26 cellular contexts compared by ENCODE assay signal in the genomic region with DNA sequence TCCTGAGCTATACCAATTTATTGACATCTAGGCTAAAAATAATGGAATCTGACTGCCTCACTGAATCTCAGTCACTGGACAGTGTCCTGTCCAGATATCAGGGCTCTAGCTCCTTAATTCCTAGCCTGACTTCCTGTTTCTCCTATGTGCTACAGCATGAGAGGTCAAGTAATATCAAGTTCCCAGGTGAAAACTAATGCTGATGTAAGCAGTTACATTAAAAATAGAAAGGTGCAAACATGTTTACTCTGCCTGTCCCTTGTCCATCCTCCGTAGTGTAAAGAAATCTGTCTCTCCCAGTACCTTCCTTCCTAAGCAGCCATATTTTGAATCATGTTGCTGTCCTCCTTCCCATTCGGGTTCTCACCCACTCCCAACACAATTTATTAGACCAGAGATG.
DNase-seq lines count a peak whose midpoint lies in the region; ATAC-seq, FAIRE-seq and TF ChIP-seq lines count a peak whose summit lies in the region.
"Had no signal": no experiment of that assay in that cellular context is flagged by ENCODE, and none has a peak within 500 bp of the region (broad histone marks: within the 10 kb centered on the region; RNA-seq: fewer than 3 reads in every experiment).

No MANE protein-coding gene starts in this region.

- no peak overlapping the region for H3K56ac ChIP-seq in IMR-90 (ENCODE audit: extremely low read depth, insufficient read depth, low read length)

- H3K9me3 ChIP-seq in A549 (no peaks in the 10 kb centered on the region), IMR-90 (ENCODE audit: control insufficient read depth, insufficient read depth, low read length) (no peaks in the 10 kb centered on the region)
- no peaks in the 10 kb centered on the region for H3K9me3 ChIP-seq in CD8-positive, alpha-beta T cell (ENCODE audit: low read length)
- H3K9me3 ChIP-seq: BLaER1 treated with 17β-estradiol and CSF1 and Interleukin-3, amounts not matched to agents 10 nM and 100 nM had no signal

- peak overlapping the region; percentile 21 for H3K27ac Mint-ChIP-seq in activated CD4-positive, alpha-beta T cell treated with anti-CD3 and anti-CD28 coated beads, Interleukin-2, amount 10 ng/mL, durations not matched to agents 7 days and 5 days
- H3K27ac Mint-ChIP-seq in nephron progenitor cell, result peak overlapping the region; percentile 28
- no peak overlapping the region for H3K27ac Mint-ChIP-seq in MCF 10A (ENCODE audit: low read depth, unreplicated experiment)
- H3K27ac Mint-ChIP-seq in CD8-positive, alpha-beta T cell, result no peak overlapping the region
- H3K27ac Mint-ChIP-seq: B cell; CD4-positive, alpha-beta T cell; CD8-positive, alpha-beta memory T cell had no signal

- H3K27me3 Mint-ChIP-seq in activated CD4-positive, alpha-beta T cell treated with anti-CD3 and anti-CD28 coated beads, Interleukin-2, amount 10 ng/mL, durations not matched to agents 7 days and 5 days, result peaks cover 4% of the 10 kb centered on the region
- H3K27me3 Mint-ChIP-seq in nephron progenitor cell (ENCODE audit: low read depth, poor library complexity), result no peaks in the 10 kb centered on the region
- no peaks in the 10 kb centered on the region for H3K27me3 Mint-ChIP-seq in MCF 10A (ENCODE audit: insufficient read depth, unreplicated experiment)
- H3K27me3 Mint-ChIP-seq in CD8-positive, alpha-beta T cell (ENCODE audit: low read depth), result no peaks in the 10 kb centered on the region
- H3K27me3 Mint-ChIP-seq: B cell; CD8-positive, alpha-beta memory T cell had no signal

- FAIRE-seq in A549 (lab: Jason Lieb, UNC), result no peak
- FAIRE-seq: A204.1, GM12878, GM12892, GM18507 had no signal

- H4K8ac ChIP-seq in IMR-90 (ENCODE audit: low read depth in 2 of 2, low read length in 2 of 2), result no peak overlapping the region

- H3K36me3 Mint-ChIP-seq in activated CD4-positive, alpha-beta T cell treated with anti-CD3 and anti-CD28 coated beads, Interleukin-2, amount 10 ng/mL, durations not matched to agents 7 days and 5 days (ENCODE audit: low read depth), result no peaks in the 10 kb centered on the region
- H3K36me3 Mint-ChIP-seq in nephron progenitor cell (ENCODE audit: low read depth) (no peaks in the 10 kb centered on the region), MCF 10A (ENCODE audit: insufficient read depth, unreplicated experiment) (no peaks in the 10 kb centered on the region)
- no peaks in the 10 kb centered on the region for H3K36me3 Mint-ChIP-seq in CD8-positive, alpha-beta T cell
- H3K36me3 Mint-ChIP-seq: CD8-positive, alpha-beta memory T cell had no signal

- H3K27ac ChIP-seq in A549 (no peak overlapping the region), IMR-90 (ENCODE audit: insufficient read depth, low read length) (no peak overlapping the region), brain microvascular endothelial cell (no peak overlapping the region)
- no peak overlapping the region for H3K27ac ChIP-seq in CD8-positive, alpha-beta T cell (ENCODE audit: low read depth, low read length)
- H3K27ac ChIP-seq: BLaER1 treated with 17β-estradiol and CSF1 and Interleukin-3, amounts not matched to agents 10 nM and 100 nM; C4-2B had no signal

- H2AK9ac ChIP-seq in IMR-90 (replicated peaks; ENCODE audit: low read depth, low read length, poor library complexity), result no peak overlapping the region

- DNase-seq in activated CD4-positive, alpha-beta T cell treated with anti-CD3 and anti-CD28 coated beads, Interleukin-2, amount 10 ng/mL, durations not matched to agents 7 days and 5 days, result no peak
- DNase-seq in activated CD4-positive, alpha-beta T cell treated with anti-CD3 and anti-CD28 coated beads for 48 hours, result no peak
- no peak for DNase-seq in A549 (ENCODE audit: low read depth in 1 of 2, low spot score in 1 of 2)
- DNase-seq in IMR-90, result no peak
- DNase-seq in nephron progenitor cell, result no peak
- DNase-seq in brain microvascular endothelial cell, result no peak
- no peak for DNase-seq in MCF 10A (ENCODE audit: unreplicated experiment)
- DNase-seq in CD8-positive, alpha-beta T cell, result no peak
- DNase-seq: 8988T; AML-193; CD4-positive, alpha-beta T cell; CD8-positive, alpha-beta memory T cell; COR-L47; DMS 273 treated with DMSO at 0.1 percent for 48 hours; DMS153; DMS79; DND-41; EL; GDM1 had no signal

- BruUV-seq in IMR-90 (replicated peaks; lab: Mats Ljungman, UMichigan) (no TSS peak), MCF 10A (replicated peaks; lab: Mats Ljungman, UMichigan) (no TSS peak)

- H3K4me1 ChIP-seq in A549 (no peaks in the 10 kb centered on the region), IMR-90 (ENCODE audit: control insufficient read depth, insufficient read depth, low read length) (no peaks in the 10 kb centered on the region)
- H3K4me1 ChIP-seq in CD8-positive, alpha-beta T cell (ENCODE audit: insufficient read depth, low read length), result no peaks in the 10 kb centered on the region

- H2BK15ac ChIP-seq in IMR-90 (ENCODE audit: low read depth, low read length), result no peak overlapping the region

- no peak overlapping the region for H2AK5ac ChIP-seq in IMR-90 (ENCODE audit: low read depth, low read length)

- no peak overlapping the region for H3K9ac ChIP-seq in IMR-90 (ENCODE audit: low read depth, low read length)
- H3K9ac ChIP-seq: BLaER1 treated with 17β-estradiol and CSF1 and Interleukin-3, amounts not matched to agents 10 nM and 100 nM had no signal

- no peak overlapping the region for H3K14ac ChIP-seq in IMR-90 (replicated peaks; ENCODE audit: low read depth, low read length)

- POLR2A ChIA-PET in activated CD4-positive, alpha-beta T cell treated with anti-CD3 and anti-CD28 coated beads, Interleukin-2, amount 10 ng/mL, durations not matched to agents 7 days and 5 days (lab: Charles Lee), result no interaction called here
- POLR2A ChIA-PET in A549 (lab: Yijun Ruan, JAX), result no interaction called here
- POLR2A ChIA-PET in IMR-90 (lab: Charles Lee; ENCODE audit: unreplicated experiment), result no interaction called here
- POLR2A ChIA-PET in MCF 10A (lab: Yijun Ruan, JAX), result no interaction called here
- POLR2A ChIA-PET in CD8-positive, alpha-beta T cell (lab: Charles Lee), result no interaction called here

- H3K4me2 ChIP-seq in A549 (no peak overlapping the region), IMR-90 (ENCODE audit: low read depth, low read length) (no peak overlapping the region)

- H3K79me1 ChIP-seq in IMR-90 (ENCODE audit: low read depth in 1 of 2, low read length in 2 of 2), result no peaks in the 10 kb centered on the region

- TF ChIP-seq RAD21 in A549 (conservative IDR thresholded peaks at IDR 0.05 in 1 of 2, IDR thresholded peaks at IDR 0.05 in 1 of 2) (no peak), IMR-90 (IDR thresholded peaks at IDR 0.05; ENCODE audit: low read length) (no peak)

- intact Hi-C loops in IMR-90 (cut with micrococcal nuclease), result no loop called here
- intact Hi-C loops in MCF 10A (cut with micrococcal nuclease), result no loop called here
- intact Hi-C loops in CD8-positive, alpha-beta T cell (cut with DNase I, micrococcal nuclease), result no loop called here

- H4K91ac ChIP-seq in IMR-90 (ENCODE audit: insufficient read depth, low read depth, low read length), result no peak overlapping the region

- no peak overlapping the region for H3K4ac ChIP-seq in IMR-90 (ENCODE audit: low read depth, low read length)

- no peaks in the 10 kb centered on the region for H4K20me1 ChIP-seq in IMR-90 (ENCODE audit: insufficient read depth, low read length)
- H4K20me1 ChIP-seq: BLaER1 treated with 17β-estradiol and CSF1 and Interleukin-3, amounts not matched to agents 10 nM and 100 nM had no signal

- no peaks in the 10 kb centered on the region for H3K9me3 Mint-ChIP-seq in activated CD4-positive, alpha-beta T cell treated with anti-CD3 and anti-CD28 coated beads, Interleukin-2, amount 10 ng/mL, durations not matched to agents 7 days and 5 days
- peaks cover 6% of the 10 kb centered on the region for H3K9me3 Mint-ChIP-seq in nephron progenitor cell
- H3K9me3 Mint-ChIP-seq in MCF 10A (ENCODE audit: unreplicated experiment), result no peaks in the 10 kb centered on the region
- H3K9me3 Mint-ChIP-seq in CD8-positive, alpha-beta T cell, result no peaks in the 10 kb centered on the region
- H3K9me3 Mint-ChIP-seq: CD8-positive, alpha-beta memory T cell had no signal

- no peak overlapping the region for H3K23ac ChIP-seq in IMR-90 (ENCODE audit: low read depth, low read length)

- no peak overlapping the region for H2BK20ac ChIP-seq in IMR-90 (ENCODE audit: low read depth, low read length)

- TF ChIP-seq EP300 in A549 (IDR thresholded peaks at IDR 0.05), result no peak

- H3K4me3 Mint-ChIP-seq in activated CD4-positive, alpha-beta T cell treated with anti-CD3 and anti-CD28 coated beads, Interleukin-2, amount 10 ng/mL, durations not matched to agents 7 days and 5 days, result no peak overlapping the region
- H3K4me3 Mint-ChIP-seq in nephron progenitor cell, result no peak overlapping the region
- H3K4me3 Mint-ChIP-seq in MCF 10A (ENCODE audit: unreplicated experiment), result no peak overlapping the region
- H3K4me3 Mint-ChIP-seq in CD8-positive, alpha-beta T cell, result no peak overlapping the region
- H3K4me3 Mint-ChIP-seq: B cell; CD4-positive, alpha-beta T cell; CD8-positive, alpha-beta memory T cell had no signal

- H3K9me1 ChIP-seq in IMR-90 (ENCODE audit: insufficient read depth, low read length), result no peaks in the 10 kb centered on the region

- H3K27me3 ChIP-seq in IMR-90 (ENCODE audit: control insufficient read depth, insufficient read depth, low read length), result no peaks in the 10 kb centered on the region
- no peaks in the 10 kb centered on the region for H3K27me3 ChIP-seq in brain microvascular endothelial cell (replicated peaks)
- no peaks in the 10 kb centered on the region for H3K27me3 ChIP-seq in CD8-positive, alpha-beta T cell (ENCODE audit: insufficient read depth, low read length)

- ATAC-seq in A549 (no peak), IMR-90 (ENCODE audit: low read depth) (no peak)
- no peak for ATAC-seq in CD8-positive, alpha-beta T cell
- ATAC-seq: GM12878 had no signal

- WGBS in A549 (ENCODE audit: missing lambda C conversion rate), result 0% methylated on average over 2 of the region's 2 CpGs
- no CpG with 5 or more reads among the region's 2 CpGs for WGBS in IMR-90 (ENCODE audit: extremely low coverage in 2 of 2, insufficient read length in 1 of 2), 2 experiments

- no peak overlapping the region for H3K18ac ChIP-seq in IMR-90 (ENCODE audit: low read depth, low read length)

- dilution Hi-C loops in IMR-90 (cut with HindIII; ENCODE audit: low sequenced_read_pairs, unreplicated experiment), result no loop called here

- H2BK5ac ChIP-seq in IMR-90 (ENCODE audit: low read depth, low read length, poor library complexity, severe bottlenecking), result no peak overlapping the region

- H3K4me1 Mint-ChIP-seq in activated CD4-positive, alpha-beta T cell treated with anti-CD3 and anti-CD28 coated beads, Interleukin-2, amount 10 ng/mL, durations not matched to agents 7 days and 5 days, result no peaks in the 10 kb centered on the region
- H3K4me1 Mint-ChIP-seq in nephron progenitor cell (peaks cover 67% of the 10 kb centered on the region), MCF 10A (ENCODE audit: insufficient read depth, unreplicated experiment) (no peaks in the 10 kb centered on the region)
- no peaks in the 10 kb centered on the region for H3K4me1 Mint-ChIP-seq in CD8-positive, alpha-beta T cell (ENCODE audit: low read depth)
- H3K4me1 Mint-ChIP-seq: B cell; CD8-positive, alpha-beta memory T cell had no signal

- CTCF ChIA-PET in activated CD4-positive, alpha-beta T cell treated with anti-CD3 and anti-CD28 coated beads, Interleukin-2, amount 10 ng/mL, durations not matched to agents 7 days and 5 days (lab: Charles Lee), result no interaction called here
- CTCF ChIA-PET in A549 (lab: Yijun Ruan, JAX) (no interaction called here), IMR-90 (lab: Yijun Ruan, JAX) (no interaction called here), MCF 10A (lab: Yijun Ruan, JAX) (interaction anchor here (0.6 kb wide), 1 partner anchor 37 kb away, joined by 3 read pairs; no protein-coding TSS in a partner anchor)
- CTCF ChIA-PET in CD8-positive, alpha-beta T cell (lab: Charles Lee), result no interaction called here

- no peak for TF ChIP-seq POLR2A in A549 (IDR thresholded peaks at IDR 0.05; ENCODE audit: low read length)
- no peak for TF ChIP-seq POLR2A in IMR-90 (IDR thresholded peaks at IDR 0.05; ENCODE audit: low read depth, low read length)

- no peak overlapping the region for H2BK120ac ChIP-seq in IMR-90 (ENCODE audit: low read depth, low read length)

- TF ChIP-seq CTCF in A549 (IDR thresholded peaks at IDR 0.05), result no peak
- no peak for TF ChIP-seq CTCF in IMR-90 (conservative IDR thresholded peaks at IDR 0.05; ENCODE audit: low read depth, low read length)
- no peak for TF ChIP-seq CTCF in nephron progenitor cell (IDR thresholded peaks at IDR 0.05)
- no peak for TF ChIP-seq CTCF in brain microvascular endothelial cell (IDR thresholded peaks at IDR 0.05; ENCODE audit: low read depth, low read length, missing control alignments)
- no peak for TF ChIP-seq CTCF in MCF 10A (IDR thresholded peaks at IDR 0.05; ENCODE audit: unreplicated experiment)
- TF ChIP-seq CTCF in CD8-positive, alpha-beta T cell (IDR thresholded peaks at IDR 0.05), result no peak

- in situ Hi-C loops in IMR-90 (cut with MboI; ENCODE audit: low sequenced_read_pairs) (no loop called here), brain microvascular endothelial cell (cut with HindIII; ENCODE audit: low pct_ligation_motif_present, low sequenced_read_pairs) (no loop called here)

- H3K36me3 ChIP-seq in IMR-90 (ENCODE audit: control insufficient read depth, insufficient read depth, low read length) (no peaks in the 10 kb centered on the region), brain microvascular endothelial cell (replicated peaks) (no peaks in the 10 kb centered on the region)
- no peaks in the 10 kb centered on the region for H3K36me3 ChIP-seq in CD8-positive, alpha-beta T cell (ENCODE audit: insufficient read depth, low read length)
- H3K36me3 ChIP-seq: BLaER1 treated with 17β-estradiol and CSF1 and Interleukin-3, amounts not matched to agents 10 nM and 100 nM had no signal

- H3K4me3 ChIP-seq in A549 (no peak overlapping the region), IMR-90 (ENCODE audit: insufficient read depth, low read depth, low read length) (no peak overlapping the region), brain microvascular endothelial cell (ENCODE audit: low read depth, low read length) (no peak overlapping the region)
- no peak overlapping the region for H3K4me3 ChIP-seq in CD8-positive, alpha-beta T cell (ENCODE audit: low read depth, low read length)
- H3K4me3 ChIP-seq: BLaER1 treated with 17β-estradiol and CSF1 and Interleukin-3, amounts not matched to agents 10 nM and 100 nM; GM12878 had no signal

- H2AFZ ChIP-seq in IMR-90 (replicated peaks; ENCODE audit: low read length, poor library complexity), result no peak overlapping the region

- H4K5ac ChIP-seq in IMR-90 (ENCODE audit: low read depth, low read length), result no peak overlapping the region

Comparison
In these comparisons a context has a peak if more than half of its experiments do, and no peak if none do; other contexts are left out.
1. H3K27ac Mint-ChIP-seq: peak in activated CD4-positive, alpha-beta T cell treated with anti-CD3 and anti-CD28 coated beads, Interleukin-2, amount 10 ng/mL, durations not matched to agents 7 days and 5 days (single experiment) and nephron progenitor cell (single experiment); none in MCF 10A (single experiment) and CD8-positive, alpha-beta T cell (single experiment).